ENCODE assay signal across 23 cellular contexts in genomic region chr15:52406601-52407000, GRCh38.
"Had no signal": no experiment of that assay in that cellular context is flagged by ENCODE, and none has a peak within 500 bp of the region (broad histone marks: within the 10 kb centered on the region; RNA-seq: fewer than 3 reads in every experiment).

No MANE protein-coding gene starts in this region.

- H3K27me3 ChIP-seq: colonic mucosa, esophagus squamous epithelium, gastroesophageal sphincter, hepatocyte, right lobe of liver, testis, transverse colon had no signal

- H3K79me2 ChIP-seq: hepatocyte had no signal

- H3K36me3 ChIP-seq: colonic mucosa, right lobe of liver had no signal

- DNase-seq: colonic mucosa; dermis blood vessel endothelial cell; esophagus squamous epithelium; foreskin fibroblast; head of caudate nucleus; kidney; left cardiac atrium; left ventricle myocardium inferior; lower lobe of right lung; midbrain; naive B cell; nephron progenitor cell; psoas muscle; retina; right lobe of liver; stimulated activated CD4-positive, alpha-beta T cell treated with anti-CD3 and anti-CD28 coated beads, Interleukin-2, amount 100 ng/mL, for 24 hours; stimulated activated CD4-positive, alpha-beta T cell treated with anti-CD3 and anti-CD28 coated beads, Interleukin-4, amount 100 ng/mL, for 4 hours; stimulated activated naive B cell treated with anti-CD40 and anti-IgM and Interleukin-4, amounts not matched to agents 10 μg/mL and 1 μg/mL and 100 μg/mL, for 72 hours; stimulated activated naive CD8-positive, alpha-beta T cell treated with anti-CD3 and anti-CD28 coated beads, Interleukin-15, amount 100 ng/mL, for 72 hours; testis; transverse colon had no signal

- H3K27ac ChIP-seq: colonic mucosa, esophagus squamous epithelium, gastroesophageal sphincter, hepatocyte, left ventricle myocardium inferior, lower lobe of right lung, psoas muscle, right lobe of liver, testis, transverse colon had no signal

- H3K4me2 ChIP-seq: hepatocyte had no signal

- H3K4me3 ChIP-seq: colonic mucosa, esophagus squamous epithelium, gastroesophageal sphincter, hepatocyte, left ventricle myocardium inferior, lower lobe of right lung, psoas muscle, right lobe of liver, testis, transverse colon had no signal

- H3K9me3 ChIP-seq: colonic mucosa, esophagus squamous epithelium, gastroesophageal sphincter, left ventricle myocardium inferior, lower lobe of right lung, psoas muscle, right lobe of liver, testis, transverse colon had no signal

- H2AFZ ChIP-seq: hepatocyte had no signal

- H3K4me1 ChIP-seq: colonic mucosa, esophagus squamous epithelium, gastroesophageal sphincter, left ventricle myocardium inferior, lower lobe of right lung, psoas muscle, right lobe of liver, testis, transverse colon had no signal
